In genomic region chr7:38947541-38947940, GRCh38 we compare ENCODE assay signal across 1 cellular context. TPM values are rescaled to one million over a fixed set of nuclear protein-coding genes. Genes with fewer than 3 reads are reported as not detected.
"Had no signal": no experiment of that assay in that cellular context is flagged by ENCODE, and none has a peak within 500 bp of the region (broad histone marks: within the 10 kb centered on the region; RNA-seq: fewer than 3 reads in every experiment).

No MANE protein-coding gene starts in this region.

RNA-seq across cellular contexts. Expression of gene POU6F2, which starts 30.2 kb away (rescaled TPM):
- total RNA-seq: GM12878 had no signal
